ENCODE assay signal across 19 cellular contexts in the genomic region with DNA sequence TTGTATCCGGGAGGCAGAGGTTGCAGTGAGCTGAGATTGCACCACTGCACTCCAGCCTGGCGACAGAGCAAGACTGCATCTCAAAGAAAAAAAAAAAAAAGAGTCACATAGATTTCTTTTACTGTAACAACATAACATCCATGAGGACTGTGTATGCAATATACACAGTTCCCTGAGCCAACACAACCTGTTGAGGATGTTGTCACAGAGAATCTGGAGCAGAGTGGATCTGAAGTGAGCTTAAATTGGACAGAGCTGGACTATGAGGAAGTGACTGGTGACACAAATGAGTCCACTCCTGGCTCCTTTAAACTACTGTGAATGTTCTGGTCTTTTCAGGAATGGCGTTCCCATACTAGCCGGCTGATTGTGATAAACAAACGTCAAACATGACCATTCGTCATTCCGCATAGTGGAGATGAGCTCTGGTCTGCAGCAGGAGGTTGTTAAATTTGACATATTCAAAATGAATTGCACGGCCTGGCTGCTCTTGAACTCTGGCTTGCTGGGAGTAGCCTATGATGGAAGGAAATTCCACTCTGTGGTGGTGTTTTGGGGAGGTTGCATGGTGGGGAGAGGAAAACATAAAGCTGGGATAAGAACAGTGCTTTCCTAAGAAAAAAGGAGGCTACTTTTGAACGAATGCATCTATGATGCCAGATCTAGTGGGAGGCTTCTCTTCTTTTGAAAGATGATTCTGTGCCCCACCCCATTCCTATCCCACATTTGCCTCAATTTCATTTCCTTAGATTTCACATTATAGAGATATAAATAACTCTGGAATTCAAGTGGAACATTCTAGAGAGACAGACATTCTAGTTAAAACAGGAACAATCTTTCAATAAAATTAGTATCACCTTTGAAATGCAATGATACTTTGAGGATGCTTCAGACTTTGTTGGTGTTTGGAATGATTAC.
DNase-seq lines count a peak whose midpoint lies in the region; ATAC-seq and TF ChIP-seq lines count a peak whose summit lies in the region.
"Had no signal": no experiment of that assay in that cellular context is flagged by ENCODE, and none has a peak within 500 bp of the region (broad histone marks: within the 10 kb centered on the region; RNA-seq: fewer than 3 reads in every experiment).

No MANE protein-coding gene starts in this region.

- intact Hi-C loops in right lobe of liver (cut with DNase I) = no loop called here

- H3F3A ChIP-seq in smooth muscle cell (ENCODE audit: low read depth) = peaks cover 11% of the 10 kb centered on the region

- H3K27ac ChIP-seq in HEK293 (ENCODE audit: extremely low read depth, low read depth, low read length) (no peak overlapping the region), right lobe of liver (peak overlapping the region in 2 of 3 donors; percentile 67 to 86), smooth muscle cell (ENCODE audit: low read depth) (peak overlapping the region; percentile 82)
- H3K27ac ChIP-seq: neutrophil had no signal

- DNase-seq in amniotic epithelial cell (ENCODE audit: low read depth) (peak; percentile 72), right lobe of liver (no peak), smooth muscle cell (lab: John Stamatoyannopoulos, UW; ENCODE audit: unreplicated experiment) (no peak), NCI-H128 (lab: John Stamatoyannopoulos, UW; ENCODE audit: unreplicated experiment) (no peak), NCI-H1436 (lab: John Stamatoyannopoulos, UW) (no peak)
- no peak for DNase-seq in natural killer cell treated with Interleukin-12 subunit alpha and Interleukin-12 subunit beta and Interleukin-15 and Interleukin-18, amount 100 ng/mL, for 72 hours (ENCODE audit: low spot score)
- DNase-seq: activated CD4-positive, alpha-beta T cell treated with anti-CD3 and anti-CD28 coated beads, Interleukin-2, amount 10 ng/mL, durations not matched to agents 24 days and 14 days; activated naive CD8-positive, alpha-beta T cell treated with anti-CD3 and anti-CD28 coated beads, Interleukin-2, amount 10 ng/mL, durations not matched to agents 7 days and 5 days; activated T-cell treated with anti-CD3 and anti-CD28 coated beads, Interleukin-2, amount 50 U/mL, for 24 hours; DND-41; erythroblast; left ventricle myocardium superior; NCI-H146; stimulated activated CD4-positive, alpha-beta T cell treated with anti-CD3 and anti-CD28 coated beads, Interleukin-12 subunit alpha, Interleukin-12 subunit beta, amount 100 ng/mL, for 4 hours had no signal

- no peak overlapping the region for H3K27ac Mint-ChIP-seq in natural killer cell treated with Interleukin-12 subunit alpha and Interleukin-12 subunit beta and Interleukin-15 and Interleukin-18, amount 100 ng/mL, for 72 hours
- H3K27ac Mint-ChIP-seq: activated CD4-positive, alpha-beta T cell treated with anti-CD3 and anti-CD28 coated beads, Interleukin-2, amount 10 ng/mL, durations not matched to agents 24 days and 14 days; activated naive CD8-positive, alpha-beta T cell treated with anti-CD3 and anti-CD28 coated beads, Interleukin-2, amount 10 ng/mL, durations not matched to agents 7 days and 5 days; activated T-cell treated with anti-CD3 and anti-CD28 coated beads, Interleukin-2, amount 50 U/mL, for 24 hours; B cell; T-helper 2 cell treated with Interferon-gamma antibody and Interleukin-4, amounts not matched to agents 5 μg/mL and 100 μg/mL, for 36 hours had no signal

- CTCF ChIA-PET in HEK293 (lab: Yijun Ruan, JAX) = interaction anchor here (0.8 to 1.2 kb wide), 2 partner anchors 38 to 508 kb away, joined by 3 to 4 read pairs; no protein-coding TSS in a partner anchor

- H3K4me2 ChIP-seq in smooth muscle cell = peak overlapping the region; percentile 90

- POLR2A ChIA-PET in HEK293 (lab: Yijun Ruan, JAX) = no interaction called here

- no peaks in the 10 kb centered on the region for H3K9me3 Mint-ChIP-seq in natural killer cell treated with Interleukin-12 subunit alpha and Interleukin-12 subunit beta and Interleukin-15 and Interleukin-18, amount 100 ng/mL, for 72 hours
- H3K9me3 Mint-ChIP-seq: activated CD4-positive, alpha-beta T cell treated with anti-CD3 and anti-CD28 coated beads, Interleukin-2, amount 10 ng/mL, durations not matched to agents 24 days and 14 days; activated naive CD8-positive, alpha-beta T cell treated with anti-CD3 and anti-CD28 coated beads, Interleukin-2, amount 10 ng/mL, durations not matched to agents 7 days and 5 days; activated T-cell treated with anti-CD3 and anti-CD28 coated beads, Interleukin-2, amount 50 U/mL, for 24 hours; T-helper 2 cell treated with Interferon-gamma antibody and Interleukin-4, amounts not matched to agents 5 μg/mL and 100 μg/mL, for 36 hours had no signal

- peaks cover 13% of the 10 kb centered on the region for H3K79me2 ChIP-seq in smooth muscle cell (ENCODE audit: low read depth)

- WGBS in right lobe of liver (ENCODE audit: insufficient coverage, low coverage, low lambda C conversion rate, missing lambda C conversion rate) = 68% methylated on average over 8 of the region's 9 CpGs
- WGBS in smooth muscle cell (ENCODE audit: low lambda C conversion rate) = 27% methylated on average over 9 of the region's 9 CpGs

- ATAC-seq in right lobe of liver (no peak), GM19455 (IDR thresholded peaks at IDR 0.05; ENCODE audit: unreplicated experiment) (no peak)
- ATAC-seq in natural killer cell treated with Interleukin-12 subunit alpha and Interleukin-12 subunit beta and Interleukin-15 and Interleukin-18, amount 100 ng/mL, for 72 hours = no peak

- H3K4me3 ChIP-seq in HEK293 (ENCODE audit: low read depth, low read length) (no peak overlapping the region), right lobe of liver (no peak overlapping the region), smooth muscle cell (no peak overlapping the region)

- no peak for TF ChIP-seq POLR2A in right lobe of liver (IDR thresholded peaks at IDR 0.05)

- H2AFZ ChIP-seq in smooth muscle cell (ENCODE audit: low read depth) = peak overlapping the region; percentile 67

- H3K4me1 ChIP-seq in HEK293 (ENCODE audit: control insufficient read depth, insufficient read depth, low read length) = no peaks in the 10 kb centered on the region
- H3K4me1 ChIP-seq in right lobe of liver = peaks cover 0 to 10% (median 0%) of the 10 kb centered on the region in 4 donors
- H3K4me1 ChIP-seq in smooth muscle cell (ENCODE audit: low read depth) = peaks cover 37% of the 10 kb centered on the region

- no peaks in the 10 kb centered on the region for H3K9me3 ChIP-seq in HEK293 (ENCODE audit: control insufficient read depth, insufficient read depth, low read depth, low read length)
- H3K9me3 ChIP-seq in right lobe of liver = no peaks in the 10 kb centered on the region
- no peaks in the 10 kb centered on the region for H3K9me3 ChIP-seq in smooth muscle cell (replicated peaks; ENCODE audit: low read depth)
- H3K9me3 ChIP-seq: neutrophil had no signal

- H4K20me1 ChIP-seq in smooth muscle cell (ENCODE audit: low read depth) = no peaks in the 10 kb centered on the region

- no peak for TF ChIP-seq CTCF in HEK293 (tag by site-specific recombination; IDR thresholded peaks at IDR 0.05)
- no peak for TF ChIP-seq CTCF in right lobe of liver (IDR thresholded peaks at IDR 0.05)
- no peak for TF ChIP-seq CTCF in smooth muscle cell (IDR thresholded peaks at IDR 0.05; ENCODE audit: borderline replicate concordance, insufficient read depth, poor library complexity, severe bottlenecking)

- H3K27me3 Mint-ChIP-seq in natural killer cell treated with Interleukin-12 subunit alpha and Interleukin-12 subunit beta and Interleukin-15 and Interleukin-18, amount 100 ng/mL, for 72 hours = peaks cover 29 to 58% of the 10 kb centered on the region in 2 donors

- no peaks in the 10 kb centered on the region for H3K36me3 Mint-ChIP-seq in natural killer cell treated with Interleukin-12 subunit alpha and Interleukin-12 subunit beta and Interleukin-15 and Interleukin-18, amount 100 ng/mL, for 72 hours
- H3K36me3 Mint-ChIP-seq: activated naive CD8-positive, alpha-beta T cell treated with anti-CD3 and anti-CD28 coated beads, Interleukin-2, amount 10 ng/mL, durations not matched to agents 7 days and 5 days had no signal

- H3K36me3 ChIP-seq in HEK293 (ENCODE audit: control insufficient read depth in 2 of 2, insufficient read depth in 1 of 2, low read length in 2 of 2) (no peaks in the 10 kb centered on the region), right lobe of liver (no peaks in the 10 kb centered on the region), smooth muscle cell (ENCODE audit: low read depth) (no peaks in the 10 kb centered on the region)
- H3K36me3 ChIP-seq: neutrophil had no signal

- no peak overlapping the region for H3K4me3 Mint-ChIP-seq in natural killer cell treated with Interleukin-12 subunit alpha and Interleukin-12 subunit beta and Interleukin-15 and Interleukin-18, amount 100 ng/mL, for 72 hours
- H3K4me3 Mint-ChIP-seq: activated CD4-positive, alpha-beta T cell treated with anti-CD3 and anti-CD28 coated beads, Interleukin-2, amount 10 ng/mL, durations not matched to agents 24 days and 14 days; activated naive CD8-positive, alpha-beta T cell treated with anti-CD3 and anti-CD28 coated beads, Interleukin-2, amount 10 ng/mL, durations not matched to agents 7 days and 5 days; activated T-cell treated with anti-CD3 and anti-CD28 coated beads, Interleukin-2, amount 50 U/mL, for 24 hours; B cell; T-helper 2 cell treated with Interferon-gamma antibody and Interleukin-4, amounts not matched to agents 5 μg/mL and 100 μg/mL, for 36 hours had no signal

- H3K27me3 ChIP-seq in right lobe of liver = no peaks in the 10 kb centered on the region
- no peaks in the 10 kb centered on the region for H3K27me3 ChIP-seq in smooth muscle cell (ENCODE audit: low read depth)

- H3K9ac ChIP-seq in smooth muscle cell (ENCODE audit: low read depth) = no peak overlapping the region

- no peaks in the 10 kb centered on the region for H3K4me1 Mint-ChIP-seq in natural killer cell treated with Interleukin-12 subunit alpha and Interleukin-12 subunit beta and Interleukin-15 and Interleukin-18, amount 100 ng/mL, for 72 hours (ENCODE audit: low read depth in 2 of 2)

TF ChIP-seq in HEK293, 187 proteins besides CTCF, POLR2A, EP300 and RAD21 (continues in another document):
- peak; percentile 81 for TF ChIP-seq SCRT2 (tag by site-specific recombination; IDR thresholded peaks at IDR 0.05)
- no peak for TF ChIP-seq IKZF3 (tag by site-specific recombination; IDR thresholded peaks at IDR 0.05)
- TF ChIP-seq YY1 (tag by site-specific recombination; IDR thresholded peaks at IDR 0.05) = no peak
- peak; percentile 77 for TF ChIP-seq SCRT1 (tag by site-specific recombination; IDR thresholded peaks at IDR 0.05; ENCODE audit: borderline replicate concordance)
- TF ChIP-seq ZSCAN16 (tag by site-specific recombination; IDR thresholded peaks at IDR 0.05) = no peak
